Comparison of ENCODE assay signal across 8 cellular contexts in the genomic region with DNA sequence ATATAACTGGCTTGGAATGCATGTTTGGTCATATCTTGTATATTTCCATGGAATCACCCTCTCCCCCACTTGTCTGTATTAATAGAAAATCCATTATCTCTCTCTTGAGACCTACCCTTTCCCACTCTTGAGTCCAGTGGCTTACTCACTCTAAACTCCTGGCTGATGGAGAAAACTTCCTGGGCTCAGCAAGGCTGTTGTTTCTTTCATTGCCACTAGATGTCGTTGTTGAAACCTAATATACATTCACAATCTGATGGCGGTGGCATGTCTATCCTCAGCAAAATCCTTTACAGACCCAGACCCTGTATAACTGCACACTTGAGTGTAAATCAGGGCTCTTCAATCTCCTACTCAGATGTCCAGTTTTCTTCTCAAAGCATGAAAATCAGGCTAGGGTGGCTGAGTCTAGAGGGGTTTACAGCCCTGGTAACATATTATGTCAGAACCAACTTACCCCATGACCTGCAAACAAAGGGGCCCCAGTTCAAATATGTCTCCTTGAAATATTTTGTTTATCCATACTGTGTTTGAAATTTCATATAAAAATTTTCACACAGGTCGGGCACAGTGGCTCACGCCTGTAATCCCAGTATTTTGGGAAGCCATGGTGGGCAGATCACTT.
DNase-seq lines count a peak whose midpoint lies in the region; ATAC-seq and TF ChIP-seq lines count a peak whose summit lies in the region.

No MANE protein-coding gene starts in this region.

- H3K9me3 Mint-ChIP-seq in Calu3 (ENCODE audit: low read depth, unreplicated experiment) (peaks cover 3% of the 10 kb centered on the region), immature natural killer cell (peaks cover 0 to 11% (median 6%) of the 10 kb centered on the region in 6 donors)

- H3K4me1 Mint-ChIP-seq in Calu3 (ENCODE audit: low read depth, unreplicated experiment) (peaks cover 14% of the 10 kb centered on the region), immature natural killer cell (no peaks in the 10 kb centered on the region)

- H3K27ac Mint-ChIP-seq in Calu3 (ENCODE audit: unreplicated experiment) (no peak overlapping the region), immature natural killer cell (no peak overlapping the region)

- WGBS in adrenal gland, 4 donors: 47 to 50% (median 50%) methylated on average over 4 of the region's 4 CpGs

- no peaks in the 10 kb centered on the region for H3K27me3 Mint-ChIP-seq in Calu3 (ENCODE audit: unreplicated experiment)
- peaks cover 2 to 3% (median 2%) of the 10 kb centered on the region in 3 donors for H3K27me3 Mint-ChIP-seq in immature natural killer cell (ENCODE audit: low read depth in 3 of 3)

- H3K4me3 ChIP-seq in adrenal gland: no peak overlapping the region

- H3K36me3 ChIP-seq in adrenal gland (replicated peaks in 1 of 2): no peaks in the 10 kb centered on the region

- no TSS peak for BruUV-seq in Calu3 (replicated peaks; lab: Mats Ljungman, UMichigan)

- H3K4me1 ChIP-seq in adrenal gland (replicated peaks in 1 of 2): no peaks in the 10 kb centered on the region

- intact Hi-C loops in Calu3 (cut with micrococcal nuclease; ENCODE audit: unreplicated experiment) (no loop called here), adrenal gland (cut with DNase I) (no loop called here)

- DNase-seq in Calu3 (peak; percentile 30), NCI-H69 (lab: John Stamatoyannopoulos, UW) (peak; percentile 54), adrenal gland (peak in 5 of 7 donors; percentile 17 to 58 (median 40)), immature natural killer cell (peak; percentile 6 to 26 (median 25)), superior temporal gyrus (ENCODE audit: extremely low spot score) (peak; percentile 71), NCI-H1048 (lab: John Stamatoyannopoulos, UW) (no peak)

- no peaks in the 10 kb centered on the region for H3K9me3 ChIP-seq in adrenal gland (replicated peaks in 1 of 3)

- H3K4me3 Mint-ChIP-seq in Calu3 (ENCODE audit: low read depth, unreplicated experiment) (no peak overlapping the region), immature natural killer cell (no peak overlapping the region)

- no peaks in the 10 kb centered on the region for H3K27me3 ChIP-seq in adrenal gland

- TF ChIP-seq CTCF in Calu3 (IDR thresholded peaks at IDR 0.05; ENCODE audit: unreplicated experiment) (peak; percentile 41), adrenal gland (IDR thresholded peaks at IDR 0.05) (peak; percentile 50 to 74 (median 56))

- H3K27ac ChIP-seq in adrenal gland: no peak overlapping the region

- CTCF ChIA-PET in Calu3 (lab: Charles Lee): no interaction called here

- no peak for TF ChIP-seq POLR2A in adrenal gland (IDR thresholded peaks at IDR 0.05)

- ATAC-seq in GM18873 (IDR thresholded peaks at IDR 0.05; ENCODE audit: low FRiP score, unreplicated experiment) (peak; percentile 67), HG03097 (IDR thresholded peaks at IDR 0.05; ENCODE audit: low FRiP score, unreplicated experiment) (peak; percentile 68)

- no peaks in the 10 kb centered on the region for H3K36me3 Mint-ChIP-seq in Calu3 (ENCODE audit: insufficient read depth, unreplicated experiment)
- no peaks in the 10 kb centered on the region for H3K36me3 Mint-ChIP-seq in immature natural killer cell
